ENCODE assay signal across 22 cellular contexts in the genomic region with DNA sequence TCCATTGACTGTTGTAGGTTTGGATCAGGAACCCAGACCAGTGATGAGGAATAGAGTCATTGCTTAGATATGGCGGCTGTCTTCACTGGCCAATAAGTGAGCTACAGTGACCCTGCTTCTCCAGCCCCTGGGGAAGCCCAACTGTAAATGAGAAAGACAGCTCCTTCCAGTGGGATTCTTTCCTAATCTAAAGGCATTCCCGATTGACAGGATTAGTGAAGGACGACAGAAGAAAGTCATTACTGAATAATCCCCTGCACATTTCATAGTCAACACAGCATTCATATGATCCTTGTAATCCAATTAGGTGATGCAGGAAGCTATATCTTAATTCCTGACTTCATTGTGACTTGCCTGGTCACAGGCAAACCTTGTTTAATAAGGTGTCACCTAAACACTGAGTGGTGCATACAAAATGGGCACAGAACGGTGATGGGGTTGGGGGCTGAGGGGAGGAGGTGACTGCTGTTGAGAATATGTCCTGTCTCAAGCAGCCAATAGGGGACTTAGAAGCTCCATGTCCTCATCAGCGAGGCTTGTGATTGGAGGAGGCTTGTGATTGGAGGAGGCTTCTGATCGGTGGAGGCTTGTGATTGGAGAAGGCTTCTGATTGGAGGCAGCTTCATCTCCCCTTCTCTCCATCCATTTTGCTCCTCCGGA.
DNase-seq lines count a peak whose midpoint lies in the region; ATAC-seq and TF ChIP-seq lines count a peak whose summit lies in the region.
"Had no signal": no experiment of that assay in that cellular context is flagged by ENCODE, and none has a peak within 500 bp of the region (broad histone marks: within the 10 kb centered on the region; RNA-seq: fewer than 3 reads in every experiment).

No MANE protein-coding gene starts in this region.

- H3K27me3 ChIP-seq in testis (no peaks in the 10 kb centered on the region), right lobe of liver (no peaks in the 10 kb centered on the region)
- H3K27me3 ChIP-seq: SJCRH30 had no signal

- DNase-seq in NCI-H2227 (lab: John Stamatoyannopoulos, UW; ENCODE audit: unreplicated experiment) (peak; percentile 9), NCI-H2227 treated with DMSO at 0.1 percent for 48 hours (lab: John Stamatoyannopoulos, UW) (no peak), NCI-H82 (lab: John Stamatoyannopoulos, UW) (peak; percentile 92), testis (peak; percentile 42), right lobe of liver (no peak), activated gamma-delta T cell treated with Interleukin-2 at 50 U/mL for 16 hours (no peak)
- no peak for DNase-seq in effector memory CD8-positive, alpha-beta T cell
- DNase-seq: 8988T; C1 segment of cervical spinal cord; DMS79 treated with DMSO at 0.1 percent for 48 hours; KBM-7; NCI-H1105 treated with DMSO at 0.1 percent for 48 hours; NCI-H1930; NCI-H526; NK-92 treated with Interleukin-12 subunit alpha and Interleukin-12 subunit beta, amount 100 ng/mL, for 24 hours; OCI-M1; RPMI8226 had no signal

- TF ChIP-seq CTCF in testis (IDR thresholded peaks at IDR 0.05) (no peak), right lobe of liver (IDR thresholded peaks at IDR 0.05) (no peak)

- H3K36me3 ChIP-seq in testis (ENCODE audit: low read depth, missing control alignments) (no peaks in the 10 kb centered on the region), right lobe of liver (no peaks in the 10 kb centered on the region)
- H3K36me3 ChIP-seq: SJCRH30 had no signal

- no peak overlapping the region for H3K4me3 ChIP-seq in testis
- H3K4me3 ChIP-seq in right lobe of liver: no peak overlapping the region
- H3K4me3 ChIP-seq: SJCRH30 had no signal

- intact Hi-C loops in testis (cut with DNase I; ENCODE audit: low total_unique reads) (no loop called here), right lobe of liver (cut with DNase I) (no loop called here)

- H3K9me3 ChIP-seq in testis (no peaks in the 10 kb centered on the region), right lobe of liver (no peaks in the 10 kb centered on the region)
- H3K9me3 ChIP-seq: Caco-2, SJCRH30 had no signal

- no peak overlapping the region for H3K4me3 Mint-ChIP-seq in effector memory CD8-positive, alpha-beta T cell

- no peaks in the 10 kb centered on the region for H3K27me3 Mint-ChIP-seq in effector memory CD8-positive, alpha-beta T cell

- 67 to 78% methylated on average over 7 of the region's 7 CpGs for WGBS in testis, 2 donors
- WGBS in right lobe of liver (ENCODE audit: insufficient coverage, low coverage, low lambda C conversion rate, missing lambda C conversion rate): 64% methylated on average over 7 of the region's 7 CpGs

- H3K27ac Mint-ChIP-seq in effector memory CD8-positive, alpha-beta T cell: peak overlapping the region; percentile 14 to 23

- no peaks in the 10 kb centered on the region for H3K36me3 Mint-ChIP-seq in effector memory CD8-positive, alpha-beta T cell (ENCODE audit: insufficient read depth)

- ATAC-seq in effector memory CD8-positive, alpha-beta T cell (replicated peaks): no peak
- ATAC-seq in right lobe of liver (no peak), HG02642 (IDR thresholded peaks at IDR 0.05; ENCODE audit: poor library complexity, unreplicated experiment) (no peak)
- ATAC-seq: HCT116 had no signal

- H3K27ac ChIP-seq in testis (no peak overlapping the region), right lobe of liver (no peak overlapping the region)
- H3K27ac ChIP-seq: HL-60, SJCRH30 had no signal

- peaks cover 4 to 25% of the 10 kb centered on the region in 2 donors for H3K4me1 Mint-ChIP-seq in effector memory CD8-positive, alpha-beta T cell (ENCODE audit: low read depth in 2 of 2)

- no peaks in the 10 kb centered on the region for H3K9me3 Mint-ChIP-seq in effector memory CD8-positive, alpha-beta T cell

- no peak for TF ChIP-seq POLR2A in testis (IDR thresholded peaks at IDR 0.05)
- TF ChIP-seq POLR2A in right lobe of liver (IDR thresholded peaks at IDR 0.05): no peak

- H3K4me1 ChIP-seq in testis: peaks cover 6% of the 10 kb centered on the region
- H3K4me1 ChIP-seq in right lobe of liver: no peaks in the 10 kb centered on the region
- H3K4me1 ChIP-seq: Caco-2 had no signal

Comparison
In these comparisons a context has a peak if more than half of its experiments do, and no peak if none do; other contexts are left out.
1. DNase-seq: peak in NCI-H2227 (single experiment), NCI-H82 (single experiment) and testis (single experiment); none in NCI-H2227 treated with DMSO at 0.1 percent for 48 hours (single experiment), effector memory CD8-positive, alpha-beta T cell (0 of 3), right lobe of liver (0 of 3) and activated gamma-delta T cell treated with Interleukin-2 at 50 U/mL for 16 hours (single experiment).